23 cellular contexts compared by ENCODE assay signal in the genomic region with DNA sequence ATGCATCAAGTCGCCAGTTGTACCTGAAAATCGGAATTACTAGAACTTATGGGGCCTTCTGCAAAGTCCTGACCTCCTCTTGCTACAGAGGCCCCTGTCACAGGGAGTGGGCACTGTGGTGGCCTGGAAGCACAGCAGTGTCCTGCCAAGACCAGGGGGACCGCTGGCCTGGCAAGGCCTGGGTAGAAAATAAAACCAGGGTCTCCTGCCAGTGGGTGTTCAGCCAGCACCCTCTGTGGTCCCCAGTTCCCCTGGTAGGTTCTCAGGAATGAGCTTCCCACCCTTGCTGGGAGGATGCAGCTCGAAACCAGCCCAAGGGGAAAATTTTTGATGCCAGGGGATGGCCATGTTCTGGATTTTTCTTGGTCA.
"Had no signal": no experiment of that assay in that cellular context is flagged by ENCODE, and none has a peak within 500 bp of the region (broad histone marks: within the 10 kb centered on the region; RNA-seq: fewer than 3 reads in every experiment).

No MANE protein-coding gene starts in this region.

- H3K27me3 ChIP-seq: esophagus squamous epithelium, heart right ventricle, left lung, neutrophil, tibial nerve had no signal

- H3K27ac ChIP-seq: epithelial cell of prostate, esophagus squamous epithelium, heart right ventricle, left lung, lower lobe of right lung, neutrophil, tibial nerve had no signal

- H3K4me2 ChIP-seq: SK-N-SH had no signal

- H3K27ac Mint-ChIP-seq: nephron; T-helper 1 cell treated with Interleukin-12 subunit alpha and Interleukin-12 subunit beta and Interleukin-4 antibody, amounts not matched to agents 30 μg/mL and 1 μg/mL, for 36 hours had no signal

- H3K9ac ChIP-seq: SK-N-SH had no signal

- H3K4me3 ChIP-seq: esophagus squamous epithelium, heart right ventricle, left lung, lower lobe of right lung, skin epidermis, tibial nerve had no signal

- DNase-seq: activated CD4-positive, CD25-positive, alpha-beta regulatory T cell treated with anti-CD3 and anti-CD28 coated beads, Interleukin-2, amount 50 U/mL, for 72 hours; activated naive CD4-positive, alpha-beta T cell treated with Interleukin-2 at 50 U/mL for 16 hours; activated T-cell treated with anti-CD3 and anti-CD28 coated beads, Interleukin-2, amount 50 U/mL, for 1 hour; amygdala; esophagus squamous epithelium; foreskin melanocyte; heart right ventricle; kidney glomerular epithelial cell; lower lobe of right lung; mesenchymal stem cell; SK-N-SH; stimulated activated CD4-positive, alpha-beta T cell treated with anti-CD3 and anti-CD28 coated beads, Interleukin-12 subunit alpha, Interleukin-12 subunit beta, amount 100 ng/mL, for 4 hours; stimulated activated CD4-positive, alpha-beta T cell treated with anti-CD3 and anti-CD28 coated beads, Interleukin-4, amount 100 ng/mL, for 1 hour; SW 1271; T-helper 9 cell had no signal

- H3K4me3 Mint-ChIP-seq: nephron; T-helper 1 cell treated with Interleukin-12 subunit alpha and Interleukin-12 subunit beta and Interleukin-4 antibody, amounts not matched to agents 30 μg/mL and 1 μg/mL, for 36 hours had no signal

- ATAC-seq: heart right ventricle, left lung, lower lobe of right lung, sciatic nerve had no signal

- H3K9me3 ChIP-seq: esophagus squamous epithelium, heart right ventricle, left lung, lower lobe of right lung, neutrophil, SK-N-SH, tibial nerve had no signal

- H3K4me1 Mint-ChIP-seq: nephron had no signal

- H3K9me3 Mint-ChIP-seq: nephron; T-helper 1 cell treated with Interleukin-12 subunit alpha and Interleukin-12 subunit beta and Interleukin-4 antibody, amounts not matched to agents 30 μg/mL and 1 μg/mL, for 36 hours had no signal
